18 cellular contexts compared by ENCODE assay signal in the genomic region with DNA sequence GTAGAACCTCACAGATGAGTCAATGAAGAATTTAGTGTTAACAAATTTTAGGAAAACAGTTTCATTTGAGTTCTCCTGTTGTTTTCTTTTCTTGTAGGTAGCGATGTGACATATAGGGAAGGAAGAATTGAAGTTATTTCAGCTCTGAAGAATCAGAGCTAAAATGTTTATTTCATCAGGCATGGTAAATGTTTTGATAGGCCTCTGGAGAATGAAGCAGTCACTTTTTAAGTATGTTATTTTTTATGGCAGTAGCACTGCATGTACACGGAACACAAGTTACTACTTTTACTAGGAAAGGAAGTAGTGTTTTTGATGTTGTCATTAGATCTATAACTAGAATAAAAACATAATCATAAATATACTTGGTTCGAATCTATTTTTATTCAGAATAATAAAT.
DNase-seq lines count a peak whose midpoint lies in the region; ATAC-seq and TF ChIP-seq lines count a peak whose summit lies in the region.
"Had no signal": no experiment of that assay in that cellular context is flagged by ENCODE, and none has a peak within 500 bp of the region (broad histone marks: within the 10 kb centered on the region; RNA-seq: fewer than 3 reads in every experiment).

No MANE protein-coding gene starts in this region.

- H4K20me1 ChIP-seq in hepatocyte (ENCODE audit: insufficient read depth, poor library complexity, severe bottlenecking) = no peaks in the 10 kb centered on the region

- H2AFZ ChIP-seq in hepatocyte = peak overlapping the region; percentile 7

- no peak for ATAC-seq in thoracic aorta (ENCODE audit: insufficient number of reproducible peaks, low FRiP score, low read depth)
- no peak for ATAC-seq in GM21576 (IDR thresholded peaks at IDR 0.05; ENCODE audit: unreplicated experiment)
- no peak for ATAC-seq in WTC11
- ATAC-seq: A549, K562 had no signal

- H3K9me3 ChIP-seq in hepatocyte (ENCODE audit: low read depth) (no peaks in the 10 kb centered on the region), thoracic aorta (no peaks in the 10 kb centered on the region)
- H3K9me3 ChIP-seq: A549, SJCRH30 had no signal

- H3K9me2 ChIP-seq in hepatocyte (replicated peaks; ENCODE audit: insufficient read depth) = no peaks in the 10 kb centered on the region

- H3K27ac Mint-ChIP-seq in WTC11 = no peak overlapping the region
- H3K27ac Mint-ChIP-seq: H9 had no signal

- H3K4me1 Mint-ChIP-seq in WTC11 = no peaks in the 10 kb centered on the region
- H3K4me1 Mint-ChIP-seq: H9 had no signal

- 71% methylated on average over 3 of the region's 3 CpGs for WGBS in hepatocyte (ENCODE audit: low lambda C conversion rate, missing lambda C conversion rate)

- no peak overlapping the region for H3K4me3 ChIP-seq in hepatocyte
- no peak overlapping the region for H3K4me3 ChIP-seq in thoracic aorta
- H3K4me3 ChIP-seq in H7 (ENCODE audit: insufficient read depth, low read depth, low read length) = no peak overlapping the region
- H3K4me3 ChIP-seq: A549, K562, SJCRH30 had no signal

- CTCF ChIA-PET in WTC11 (lab: Charles Lee) = no interaction called here

- H3K4me3 Mint-ChIP-seq in WTC11 = no peak overlapping the region
- H3K4me3 Mint-ChIP-seq: H9 had no signal

- no peaks in the 10 kb centered on the region for H3K9me3 Mint-ChIP-seq in WTC11
- H3K9me3 Mint-ChIP-seq: H9 had no signal

- peak overlapping the region; percentile 5; the same call in 1 of the 2 replicates for H3K27ac ChIP-seq in VCaP
- no peak overlapping the region for H3K27ac ChIP-seq in hepatocyte
- peak overlapping the region; percentile 4 to 37 for H3K27ac ChIP-seq in thoracic aorta
- H3K27ac ChIP-seq: A549, RWPE1, SJCRH30 had no signal

- POLR2A ChIA-PET in WTC11 (lab: Charles Lee) = no interaction called here

- no peak overlapping the region for H3K4me2 ChIP-seq in hepatocyte
- H3K4me2 ChIP-seq: A549 had no signal

- no peaks in the 10 kb centered on the region for H3K79me2 ChIP-seq in hepatocyte

- H3K27me3 Mint-ChIP-seq in WTC11 (ENCODE audit: low read depth) = no peaks in the 10 kb centered on the region

- TF ChIP-seq CTCF in VCaP (conservative IDR thresholded peaks at IDR 0.05) (no peak), hepatocyte (IDR thresholded peaks at IDR 0.05; ENCODE audit: poor library complexity) (no peak), thoracic aorta (IDR thresholded peaks at IDR 0.05) (no peak), WTC11 (IDR thresholded peaks at IDR 0.05) (no peak)

- H3K36me3 Mint-ChIP-seq in WTC11 = no peaks in the 10 kb centered on the region

- H3K36me3 ChIP-seq in hepatocyte (replicated peaks; ENCODE audit: insufficient read depth, low read depth) (no peaks in the 10 kb centered on the region), thoracic aorta (no peaks in the 10 kb centered on the region), H7 (replicated peaks; ENCODE audit: control insufficient read depth, insufficient read depth, low read length) (no peaks in the 10 kb centered on the region)
- H3K36me3 ChIP-seq: SJCRH30 had no signal

- H3K27me3 ChIP-seq in hepatocyte (no peaks in the 10 kb centered on the region), thoracic aorta (replicated peaks; ENCODE audit: insufficient read depth) (no peaks in the 10 kb centered on the region), H7 (ENCODE audit: control insufficient read depth, insufficient read depth, low read length) (no peaks in the 10 kb centered on the region)
- H3K27me3 ChIP-seq: SJCRH30 had no signal

- DNase-seq in EL (peak; percentile 13), hepatocyte (ENCODE audit: low spot score) (no peak), thoracic aorta (ENCODE audit: low spot score) (no peak), H7 (no peak), WTC11 (ENCODE audit: low spot score) (no peak)
- DNase-seq: C1 segment of cervical spinal cord, DMS 273 treated with DMSO at 0.1 percent for 48 hours, H9, NCI-H1436, NCI-H2029 treated with DMSO at 0.1 percent for 48 hours, NCI-H2171 treated with DMSO at 0.1 percent for 48 hours, NCI-H774, SJCRH30 had no signal

- no peaks in the 10 kb centered on the region for H3K4me1 ChIP-seq in hepatocyte (ENCODE audit: insufficient read depth)
- H3K4me1 ChIP-seq in thoracic aorta (ENCODE audit: control insufficient read depth in 1 of 2, low read depth in 2 of 2) = peaks cover 9 to 23% of the 10 kb centered on the region in 2 donors
- H3K4me1 ChIP-seq: A549, SJCRH30 had no signal

TF ChIP-seq in WTC11, 78 proteins besides CTCF, POLR2A, EP300 and RAD21:
- TF ChIP-seq, protein P1, sequence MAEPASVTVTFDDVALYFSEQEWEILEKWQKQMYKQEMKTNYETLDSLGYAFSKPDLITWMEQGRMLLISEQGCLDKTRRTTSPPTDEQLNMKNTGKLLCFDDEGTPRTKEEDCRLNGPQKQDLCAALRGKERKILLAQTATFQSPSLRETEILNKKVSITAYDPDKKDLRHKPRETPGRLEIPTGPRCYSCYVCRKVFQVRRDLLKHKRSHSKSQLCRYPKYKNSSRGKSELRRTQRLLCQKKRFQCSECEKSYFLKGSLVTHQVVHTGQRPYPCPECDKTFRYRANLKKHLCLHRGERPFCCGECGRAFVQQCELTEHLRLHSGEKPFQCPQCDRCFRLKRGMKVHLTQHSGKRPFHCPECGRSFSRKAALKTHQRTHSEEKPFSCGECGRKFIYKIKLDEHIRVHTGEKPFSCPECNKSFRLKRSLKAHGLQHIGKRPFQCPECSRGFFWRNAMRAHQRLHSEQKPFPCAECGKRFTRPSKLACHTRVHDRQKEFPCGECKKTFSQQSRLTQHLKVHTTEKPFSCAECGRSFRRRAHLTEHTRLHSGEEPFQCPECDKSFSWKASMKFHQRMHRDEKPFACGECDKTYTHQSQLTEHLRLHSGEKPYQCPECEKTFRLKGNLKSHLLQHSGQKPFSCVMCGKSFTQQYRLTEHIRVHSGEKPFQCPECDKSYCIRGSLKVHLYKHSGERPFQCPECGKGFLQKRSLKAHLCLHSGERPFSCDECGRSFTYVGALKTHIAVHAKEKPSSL (CRISPR knock-in tag; conservative IDR thresholded peaks at IDR 0.05) = no peak
- TF ChIP-seq OVOL2 (CRISPR knock-in tag; IDR thresholded peaks at IDR 0.05; ENCODE audit: borderline replicate concordance) = no peak
- TF ChIP-seq, protein P2, sequence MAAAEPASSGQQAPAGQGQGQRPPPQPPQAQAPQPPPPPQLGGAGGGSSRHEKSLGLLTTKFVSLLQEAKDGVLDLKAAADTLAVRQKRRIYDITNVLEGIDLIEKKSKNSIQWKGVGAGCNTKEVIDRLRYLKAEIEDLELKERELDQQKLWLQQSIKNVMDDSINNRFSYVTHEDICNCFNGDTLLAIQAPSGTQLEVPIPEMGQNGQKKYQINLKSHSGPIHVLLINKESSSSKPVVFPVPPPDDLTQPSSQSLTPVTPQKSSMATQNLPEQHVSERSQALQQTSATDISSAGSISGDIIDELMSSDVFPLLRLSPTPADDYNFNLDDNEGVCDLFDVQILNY (CRISPR knock-in tag; IDR thresholded peaks at IDR 0.05) = no peak
- TF ChIP-seq ZNF416 (CRISPR knock-in tag; IDR thresholded peaks at IDR 0.05) = no peak
